ENCODE assay signal across 16 cellular contexts in genomic region chr3:54773251-54773650, GRCh38.
"Had no signal": no experiment of that assay in that cellular context is flagged by ENCODE, and none has a peak within 500 bp of the region (broad histone marks: within the 10 kb centered on the region; RNA-seq: fewer than 3 reads in every experiment).

No MANE protein-coding gene starts in this region.

- H3K27ac Mint-ChIP-seq: activated naive CD4-positive, alpha-beta T cell treated with anti-CD3 and anti-CD28 coated beads, Interleukin-2, amount 10 ng/mL, durations not matched to agents 7 days and 5 days; activated T-helper 2 cell treated with anti-CD3 and anti-CD28 coated beads, Interferon-gamma antibody, Interleukin-2, Interleukin-4, amounts not matched to agents 10 μg/mL and 5 μg/mL and 100 μg/mL, durations not matched to agents 14 hours and 24 hours and 36 hours; mesothelial cell of epicardium; naive B cell; stimulated activated memory B cell treated with anti-CD40 and anti-IgM and Interleukin-4, amounts not matched to agents 10 μg/mL and 1 μg/mL and 100 μg/mL, for 72 hours had no signal

- H3K27me3 Mint-ChIP-seq: activated naive CD4-positive, alpha-beta T cell treated with anti-CD3 and anti-CD28 coated beads, Interleukin-2, amount 10 ng/mL, durations not matched to agents 7 days and 5 days; naive B cell; stimulated activated memory B cell treated with anti-CD40 and anti-IgM and Interleukin-4, amounts not matched to agents 10 μg/mL and 1 μg/mL and 100 μg/mL, for 72 hours had no signal

- H3K9me3 Mint-ChIP-seq: activated T-helper 2 cell treated with anti-CD3 and anti-CD28 coated beads, Interferon-gamma antibody, Interleukin-2, Interleukin-4, amounts not matched to agents 10 μg/mL and 5 μg/mL and 100 μg/mL, durations not matched to agents 14 hours and 24 hours and 36 hours; mesothelial cell of epicardium; stimulated activated memory B cell treated with anti-CD40 and anti-IgM and Interleukin-4, amounts not matched to agents 10 μg/mL and 1 μg/mL and 100 μg/mL, for 72 hours had no signal

- H3K4me3 Mint-ChIP-seq: activated naive CD4-positive, alpha-beta T cell treated with anti-CD3 and anti-CD28 coated beads, Interleukin-2, amount 10 ng/mL, durations not matched to agents 7 days and 5 days; mesothelial cell of epicardium; naive B cell; stimulated activated memory B cell treated with anti-CD40 and anti-IgM and Interleukin-4, amounts not matched to agents 10 μg/mL and 1 μg/mL and 100 μg/mL, for 72 hours had no signal

- DNase-seq: activated CD4-positive, alpha-beta T cell treated with anti-CD3 and anti-CD28 coated beads, Interleukin-2, amount 50 U/mL, for 1 hour; activated CD4-positive, CD25-positive, alpha-beta regulatory T cell; activated naive CD4-positive, alpha-beta T cell treated with anti-CD3 and anti-CD28 coated beads, Interleukin-2, amount 10 ng/mL, durations not matched to agents 7 days and 5 days; activated T-cell treated with anti-CD3 and anti-CD28 coated beads for 4 hours; caudate nucleus; colonic mucosa; effector CD4-positive, alpha-beta T cell; lower lobe of right lung; naive B cell; posterior cingulate gyrus; right cardiac atrium; tibial artery had no signal

- H3K4me1 Mint-ChIP-seq: activated naive CD4-positive, alpha-beta T cell treated with anti-CD3 and anti-CD28 coated beads, Interleukin-2, amount 10 ng/mL, durations not matched to agents 7 days and 5 days; naive B cell; stimulated activated memory B cell treated with anti-CD40 and anti-IgM and Interleukin-4, amounts not matched to agents 10 μg/mL and 1 μg/mL and 100 μg/mL, for 72 hours had no signal

- ATAC-seq: gastroesophageal sphincter; lower lobe of right lung; right cardiac atrium; stimulated activated memory B cell treated with anti-CD40 and anti-IgM and Interleukin-4, amounts not matched to agents 10 μg/mL and 1 μg/mL and 100 μg/mL, for 72 hours had no signal

- H3K36me3 Mint-ChIP-seq: activated naive CD4-positive, alpha-beta T cell treated with anti-CD3 and anti-CD28 coated beads, Interleukin-2, amount 10 ng/mL, durations not matched to agents 7 days and 5 days; mesothelial cell of epicardium; naive B cell; stimulated activated memory B cell treated with anti-CD40 and anti-IgM and Interleukin-4, amounts not matched to agents 10 μg/mL and 1 μg/mL and 100 μg/mL, for 72 hours had no signal
